8 cellular contexts compared by ENCODE assay signal in genomic region chr2:112482309-112483046, GRCh38. TPM values are rescaled to one million over a fixed set of nuclear protein-coding genes. Genes with fewer than 3 reads are reported as not detected.
DNase-seq lines count a peak whose midpoint lies in the region; ATAC-seq and TF ChIP-seq lines count a peak whose summit lies in the region.

No MANE protein-coding gene starts in this region.

- no peaks in the 10 kb centered on the region for H3K9me3 ChIP-seq in PC-3 (ENCODE audit: low read length)

- H3K27me3 Mint-ChIP-seq in activated naive CD4-positive, alpha-beta T cell treated with anti-CD3 and anti-CD28 coated beads, Interleukin-2, amount 10 ng/mL, durations not matched to agents 7 days and 5 days: peaks cover 12% of the 10 kb centered on the region

- intact Hi-C loops in PC-3 (cut with micrococcal nuclease): no loop called here

- H3K4me3 Mint-ChIP-seq in activated naive CD4-positive, alpha-beta T cell treated with anti-CD3 and anti-CD28 coated beads, Interleukin-2, amount 10 ng/mL, durations not matched to agents 7 days and 5 days: peak overlapping the region; percentile 94

- no peak for TF ChIP-seq CTCF in PC-3 (conservative IDR thresholded peaks at IDR 0.05; ENCODE audit: low read depth, low read length)
- no peak for TF ChIP-seq CTCF in omental fat pad (IDR thresholded peaks at IDR 0.05)

- peaks cover 17% of the 10 kb centered on the region for H3K36me3 Mint-ChIP-seq in activated naive CD4-positive, alpha-beta T cell treated with anti-CD3 and anti-CD28 coated beads, Interleukin-2, amount 10 ng/mL, durations not matched to agents 7 days and 5 days

- H3K9ac ChIP-seq in PC-3 (ENCODE audit: low read length): peak overlapping the region; percentile 94

- H3K27ac ChIP-seq in PC-3 (ENCODE audit: low read length): peak overlapping the region; percentile 74

- peak; percentile 15 for ATAC-seq in HG03064 (IDR thresholded peaks at IDR 0.05; ENCODE audit: low read depth, unreplicated experiment)
- ATAC-seq in PC-3: peak; percentile 17
- peak; percentile 49 for ATAC-seq in omental fat pad (ENCODE audit: low FRiP score)

- peak overlapping the region; percentile 100 for H3K4me3 ChIP-seq in PC-3 (ENCODE audit: low read length)

- peaks cover 9% of the 10 kb centered on the region; the same call in 1 of the 2 replicates for H3K36me3 ChIP-seq in PC-3 (ENCODE audit: low read depth, low read length)

- H2AFZ ChIP-seq in PC-3 (ENCODE audit: low read length): peak overlapping the region; percentile 70

- POLR2A ChIA-PET in PC-3 (lab: Charles Lee; ENCODE audit: unreplicated experiment): interaction anchor here (0.6 kb wide), 1 partner anchor 162 kb away, joined by 5 read pairs; no protein-coding TSS in a partner anchor

- H3K79me2 ChIP-seq in PC-3 (ENCODE audit: low read length): peaks cover 53% of the 10 kb centered on the region

- H3K4me1 Mint-ChIP-seq in activated naive CD4-positive, alpha-beta T cell treated with anti-CD3 and anti-CD28 coated beads, Interleukin-2, amount 10 ng/mL, durations not matched to agents 7 days and 5 days: peaks cover 34% of the 10 kb centered on the region

- CTCF ChIA-PET in PC-3 (lab: Charles Lee): interaction anchor here (0.6 to 0.7 kb wide), 2 partner anchors 9 to 101 kb away, joined by 12 to 16 read pairs; no protein-coding TSS in a partner anchor
- CTCF ChIA-PET in activated naive CD4-positive, alpha-beta T cell treated with anti-CD3 and anti-CD28 coated beads, Interleukin-2, amount 10 ng/mL, durations not matched to agents 7 days and 5 days (lab: Charles Lee): interaction anchor here (1.8 kb wide), 1 partner anchor 101 kb away, joined by 3 read pairs; no protein-coding TSS in a partner anchor

- H3K27me3 ChIP-seq in PC-3 (ENCODE audit: low read length): no peaks in the 10 kb centered on the region

- H4K20me1 ChIP-seq in PC-3 (ENCODE audit: low read length): no peaks in the 10 kb centered on the region

- H3K4me1 ChIP-seq in PC-3 (ENCODE audit: insufficient read depth, low read length): peaks cover 17% of the 10 kb centered on the region

- H3K4me2 ChIP-seq in PC-3 (ENCODE audit: low read length): peak overlapping the region; percentile 99

- H3K27ac Mint-ChIP-seq in activated naive CD4-positive, alpha-beta T cell treated with anti-CD3 and anti-CD28 coated beads, Interleukin-2, amount 10 ng/mL, durations not matched to agents 7 days and 5 days: peak overlapping the region; percentile 88

- no peaks in the 10 kb centered on the region for H3K9me3 Mint-ChIP-seq in activated naive CD4-positive, alpha-beta T cell treated with anti-CD3 and anti-CD28 coated beads, Interleukin-2, amount 10 ng/mL, durations not matched to agents 7 days and 5 days

- H3K9me2 ChIP-seq in PC-3 (replicated peaks; ENCODE audit: low read length): no peaks in the 10 kb centered on the region

- DNase-seq in NCI-H748 (lab: John Stamatoyannopoulos, UW; ENCODE audit: unreplicated experiment) (peak; percentile 63), NCI-H748 treated with DMSO at 0.1 percent for 48 hours (lab: John Stamatoyannopoulos, UW) (no peak), PC-3 (peak; percentile 41), globus pallidus (ENCODE audit: low spot score) (peak; percentile 33), omental fat pad (ENCODE audit: low spot score) (no peak)
- peak; percentile 50 for DNase-seq in activated naive CD4-positive, alpha-beta T cell treated with anti-CD3 and anti-CD28 coated beads, Interleukin-2, amount 10 ng/mL, durations not matched to agents 7 days and 5 days
- no peak for DNase-seq in effector CD8-positive, alpha-beta T cell (lab: John Stamatoyannopoulos, UW)

- no peaks in the 10 kb centered on the region for H3F3A ChIP-seq in PC-3 (ENCODE audit: low read length, unreplicated experiment)

- BruUV-seq in PC-3 (replicated peaks; lab: Mats Ljungman, UMichigan): TSS peak; percentile 24

RNA-seq across cellular contexts. Expression of gene TTL, which starts 0.5 kb away (rescaled TPM):
- total RNA-seq in PC-3 (2014; rRNA removed) (31.4 and 33.5 TPM in 2 replicates), omental fat pad (10 to 100 TPM; 26.9 to 43.1 (median 31.1) TPM)

RNA-seq across cellular contexts. Expression of gene RGPD8, which starts 49.0 kb away (rescaled TPM):
- total RNA-seq in PC-3 (2014; rRNA removed) (8.4 and 13.6 TPM in 2 replicates), omental fat pad (10 to 100 TPM; 23.9 to 33.7 (median 27.0) TPM)

RNA-seq across cellular contexts. Expression of gene POLR1B, which starts 59.8 kb away (rescaled TPM):
- total RNA-seq in PC-3 (2014; rRNA removed) (31.6 and 31.7 TPM in 2 replicates), omental fat pad (10 to 100 TPM; 13.5 to 39.0 (median 14.6) TPM)

Comparison
In these comparisons a context has a peak if more than half of its experiments do, and no peak if none do; other contexts are left out.
1. DNase-seq: peak in NCI-H748 (single experiment), PC-3 (single experiment), activated naive CD4-positive, alpha-beta T cell treated with anti-CD3 and anti-CD28 coated beads, Interleukin-2, amount 10 ng/mL, durations not matched to agents 7 days and 5 days (single experiment) and globus pallidus (single experiment); none in NCI-H748 treated with DMSO at 0.1 percent for 48 hours (single experiment), omental fat pad (single experiment) and effector CD8-positive, alpha-beta T cell (single experiment).
2. Peak in every context shown above with its lines, with median percentiles within 50 percentile points of each other: ATAC-seq.